In the genomic region with DNA sequence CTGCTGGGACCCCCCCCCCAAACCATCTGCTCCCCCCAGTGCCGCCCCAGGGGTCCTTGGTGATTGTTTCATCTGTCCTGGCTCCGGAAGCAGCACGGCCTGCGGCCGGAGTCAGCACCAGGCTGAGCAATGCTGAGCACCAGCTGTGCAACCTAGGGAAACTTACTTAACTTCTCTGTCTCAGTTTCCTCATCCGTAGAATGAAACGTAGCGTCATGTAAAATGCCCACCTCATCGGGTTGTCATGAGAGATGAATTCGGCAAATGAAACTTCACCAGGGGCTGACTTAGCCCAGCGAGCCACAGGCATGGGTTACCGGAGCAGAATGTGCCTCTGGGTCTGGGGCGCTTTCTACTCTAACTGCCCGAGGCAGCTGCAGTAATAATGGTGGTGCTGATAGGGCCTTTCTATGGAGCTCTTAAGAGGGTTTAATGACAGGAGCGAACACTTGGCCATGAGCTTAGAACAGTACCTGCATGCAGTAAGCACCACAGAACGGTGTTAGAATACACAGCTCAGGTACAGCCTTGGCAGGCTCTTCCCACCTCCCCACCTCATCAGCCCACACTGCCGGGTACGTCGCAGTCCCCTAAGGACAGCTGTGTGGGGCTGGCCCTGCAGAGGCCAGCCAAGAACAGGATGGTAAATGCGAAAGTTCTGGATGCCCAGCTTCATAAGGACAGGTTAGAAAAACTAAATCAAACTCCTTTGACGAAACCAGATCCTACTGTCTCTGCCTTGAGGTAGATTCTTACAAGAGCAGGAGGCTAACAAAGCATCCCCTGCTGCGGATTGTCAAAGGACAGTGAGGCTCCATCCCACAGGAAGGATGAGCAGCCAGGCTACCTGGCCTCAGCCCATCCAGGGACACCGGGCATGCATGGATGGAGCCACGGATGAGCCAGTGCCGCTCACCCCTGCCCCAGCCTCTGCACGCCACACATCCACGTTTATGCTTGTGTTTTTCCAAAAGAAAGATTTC, we compare ENCODE assay signal across 11 cellular contexts. TPM values are rescaled to one million over a fixed set of nuclear protein-coding genes. Genes with fewer than 3 reads are reported as not detected.
DNase-seq lines count a peak whose midpoint lies in the region; ATAC-seq and TF ChIP-seq lines count a peak whose summit lies in the region.
"Had no signal": no experiment of that assay in that cellular context is flagged by ENCODE, and none has a peak within 500 bp of the region (broad histone marks: within the 10 kb centered on the region; RNA-seq: fewer than 3 reads in every experiment).

No MANE protein-coding gene starts in this region.

- H3K4me1 Mint-ChIP-seq in stimulated activated naive CD8-positive, alpha-beta T cell treated with anti-CD3 and anti-CD28 coated beads, Interleukin-15, amount 100 ng/mL, for 72 hours: peaks cover 33% of the 10 kb centered on the region

- no peak overlapping the region for H2BK15ac ChIP-seq in neuronal stem cell (ENCODE audit: low read length)

- no peak overlapping the region for H3K4ac ChIP-seq in neuronal stem cell (ENCODE audit: low read length)

- H4K91ac ChIP-seq in neuronal stem cell (ENCODE audit: low read depth, low read length, poor library complexity): no peak overlapping the region

- peaks cover 0 to 54% (median 26%) of the 10 kb centered on the region in 3 experiments for H3K27me3 ChIP-seq in neuronal stem cell (ENCODE audit: control insufficient read depth in 3 of 3, insufficient read depth in 3 of 3, low read depth in 1 of 3, low read length in 3 of 3)
- H3K27me3 ChIP-seq: BLaER1 treated with 17β-estradiol and CSF1 and Interleukin-3, amounts not matched to agents 10 nM and 100 nM had no signal

- TF ChIP-seq CTCF in fibroblast of the aortic adventitia (IDR thresholded peaks at IDR 0.05; ENCODE audit: insufficient read depth, low read length): no peak

- H2BK12ac ChIP-seq in neuronal stem cell (ENCODE audit: low read length): no peak overlapping the region

- peak; percentile 26 for ATAC-seq in stimulated activated naive CD8-positive, alpha-beta T cell treated with anti-CD3 and anti-CD28 coated beads, Interleukin-15, amount 100 ng/mL, for 72 hours
- ATAC-seq in stimulated activated naive CD8-positive, alpha-beta T cell treated with anti-CD3 and anti-CD28 coated beads, Interleukin-15, Interleukin-2, amounts not matched to agents 100 U/mL and 50 U/mL, for 24 hours: no peak
- ATAC-seq in HG02885 (IDR thresholded peaks at IDR 0.05; ENCODE audit: poor library complexity, unreplicated experiment): no peak
- ATAC-seq in HG02884 (IDR thresholded peaks at IDR 0.05; ENCODE audit: unreplicated experiment): no peak

- peaks cover 7 to 19% of the 10 kb centered on the region in 2 donors for H3K9me3 Mint-ChIP-seq in stimulated activated naive CD8-positive, alpha-beta T cell treated with anti-CD3 and anti-CD28 coated beads, Interleukin-15, amount 100 ng/mL, for 72 hours

- H3K23ac ChIP-seq in neuronal stem cell (ENCODE audit: low read depth, low read length, poor library complexity): no peak overlapping the region

- no peak overlapping the region for H2BK5ac ChIP-seq in neuronal stem cell (ENCODE audit: low read length)

- H4K8ac ChIP-seq in neuronal stem cell (ENCODE audit: low read depth, low read length): no peak overlapping the region

- no peak overlapping the region for H3K9ac ChIP-seq in neuronal stem cell (ENCODE audit: low read depth, low read length, poor library complexity)
- H3K9ac ChIP-seq: BLaER1 treated with 17β-estradiol and CSF1 and Interleukin-3, amounts not matched to agents 10 nM and 100 nM had no signal

- H2AK5ac ChIP-seq in neuronal stem cell (ENCODE audit: low read depth, low read length): no peak overlapping the region

- no peaks in the 10 kb centered on the region for H3K79me1 ChIP-seq in neuronal stem cell (ENCODE audit: low read depth, low read length)

- no peak overlapping the region for H3K4me3 Mint-ChIP-seq in stimulated activated naive CD8-positive, alpha-beta T cell treated with anti-CD3 and anti-CD28 coated beads, Interleukin-15, amount 100 ng/mL, for 72 hours

- peak overlapping the region; percentile 36 for H3K4me2 ChIP-seq in neuronal stem cell (ENCODE audit: insufficient read depth, low read length, poor library complexity, severe bottlenecking)
- H3K4me2 ChIP-seq: BLaER1 treated with 17β-estradiol and CSF1 and Interleukin-3, amounts not matched to agents 10 nM and 100 nM had no signal

- WGBS in neuronal stem cell (ENCODE audit: extremely low coverage in 2 of 2, insufficient read length in 2 of 2, insufficient replicate concordance in 1 of 2), 2 donors: no CpG with 5 or more reads among the region's 27 CpGs

- no peak for DNase-seq in stimulated activated naive CD8-positive, alpha-beta T cell treated with anti-CD3 and anti-CD28 coated beads, Interleukin-15, amount 100 ng/mL, for 72 hours
- DNase-seq in stimulated activated naive CD8-positive, alpha-beta T cell treated with anti-CD3 and anti-CD28 coated beads, Interleukin-15, Interleukin-2, amounts not matched to agents 100 U/mL and 50 U/mL, for 24 hours: no peak
- DNase-seq in fibroblast of the aortic adventitia (ENCODE audit: low read depth) (peak; percentile 29), neuronal stem cell (ENCODE audit: low spot score) (no peak), medulla oblongata (ENCODE audit: extremely low spot score) (no peak), NCI-H345 treated with DMSO at 0.1 percent for 48 hours (lab: John Stamatoyannopoulos, UW; ENCODE audit: unreplicated experiment) (no peak)
- DNase-seq: activated CD4-positive, alpha-beta T cell treated with anti-CD3 and anti-CD28 coated beads for 1 hour; OCI-M1 had no signal

- peak overlapping the region; percentile 75 for H2AFZ ChIP-seq in neuronal stem cell (ENCODE audit: low read length)

- H3K36me3 ChIP-seq in neuronal stem cell (replicated peaks in 1 of 2; ENCODE audit: control insufficient read depth in 2 of 2, insufficient read depth in 2 of 2, low read length in 2 of 2): peaks cover 0 to 6% of the 10 kb centered on the region in 2 donors
- H3K36me3 ChIP-seq: BLaER1 treated with 17β-estradiol and CSF1 and Interleukin-3, amounts not matched to agents 10 nM and 100 nM had no signal

- no peak overlapping the region for H3K27ac ChIP-seq in neuronal stem cell (replicated peaks; ENCODE audit: low read length)
- H3K27ac ChIP-seq: BLaER1 treated with 17β-estradiol and CSF1 and Interleukin-3, amounts not matched to agents 10 nM and 100 nM had no signal

- no peak overlapping the region for H3K18ac ChIP-seq in neuronal stem cell (ENCODE audit: low read length)

- H3K9me3 ChIP-seq in neuronal stem cell (replicated peaks in 1 of 2; ENCODE audit: control insufficient read depth in 2 of 2, insufficient read depth in 1 of 2, low read depth in 1 of 2, low read length in 2 of 2): peaks cover 4 to 8% of the 10 kb centered on the region in 2 donors

- H3K27ac Mint-ChIP-seq in stimulated activated naive CD8-positive, alpha-beta T cell treated with anti-CD3 and anti-CD28 coated beads, Interleukin-15, amount 100 ng/mL, for 72 hours: no peak overlapping the region

- H3K27me3 Mint-ChIP-seq in stimulated activated naive CD8-positive, alpha-beta T cell treated with anti-CD3 and anti-CD28 coated beads, Interleukin-15, amount 100 ng/mL, for 72 hours: peaks cover 67% of the 10 kb centered on the region

- peaks cover 14 to 20% of the 10 kb centered on the region in 2 donors for H3K4me1 ChIP-seq in neuronal stem cell (ENCODE audit: control insufficient read depth in 2 of 2, insufficient read depth in 1 of 2, low read depth in 1 of 2, low read length in 2 of 2)

- H3K4me3 ChIP-seq in fibroblast of the aortic adventitia (ENCODE audit: low read depth, low read length) (peak overlapping the region; percentile 100), neuronal stem cell (ENCODE audit: low read length in 2 of 2) (peak overlapping the region in 1 of 2 donors; percentile 33)
- H3K4me3 ChIP-seq: BLaER1 treated with 17β-estradiol and CSF1 and Interleukin-3, amounts not matched to agents 10 nM and 100 nM had no signal

- no peak overlapping the region for H2BK120ac ChIP-seq in neuronal stem cell (ENCODE audit: low read depth, low read length)

- H3K14ac ChIP-seq in neuronal stem cell (ENCODE audit: low read length): no peak overlapping the region

RNA-seq across cellular contexts. Expression of gene THBS2, which starts 1.5 kb away (rescaled TPM):
- total RNA-seq in fibroblast of the aortic adventitia (ENCODE audit: low replicate concordance): 322 and 519 TPM in 2 replicates
- 0.14 TPM for polyA plus RNA-seq in neuronal stem cell (2013, experiment 1 of 2)
- 0.14 TPM for polyA plus RNA-seq in neuronal stem cell (2013, experiment 2 of 2)
